Comparison of ENCODE assay signal across 20 cellular contexts in the genomic region with DNA sequence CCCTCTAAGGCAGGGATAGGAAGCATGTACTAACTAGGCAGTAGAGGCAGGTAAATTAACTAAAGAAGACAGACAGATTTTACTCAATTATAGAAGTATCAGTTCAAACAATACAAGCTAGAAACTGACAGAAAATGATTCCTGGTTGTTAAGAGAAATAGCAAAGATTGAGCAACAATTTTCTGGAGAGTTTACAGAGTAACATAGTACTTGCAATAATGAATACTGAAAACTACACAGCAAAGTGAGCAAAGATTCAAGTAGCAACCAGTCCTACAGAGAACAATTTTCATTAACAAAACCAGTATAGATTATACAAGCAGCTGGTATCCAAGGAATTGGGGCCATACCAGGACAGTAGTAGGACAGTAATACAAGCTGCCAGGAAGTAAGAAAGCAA. TPM values are rescaled to one million over a fixed set of nuclear protein-coding genes. Genes with fewer than 3 reads are reported as not detected.
DNase-seq lines count a peak whose midpoint lies in the region; ATAC-seq and TF ChIP-seq lines count a peak whose summit lies in the region.
"Had no signal": no experiment of that assay in that cellular context is flagged by ENCODE, and none has a peak within 500 bp of the region (broad histone marks: within the 10 kb centered on the region; RNA-seq: fewer than 3 reads in every experiment).

No MANE protein-coding gene starts in this region.

- no peak for TF ChIP-seq EP300 in tibial nerve (IDR thresholded peaks at IDR 0.05)

- H3K4me2 ChIP-seq in neural progenitor cell, result no peak overlapping the region
- H3K4me2 ChIP-seq: BLaER1 treated with 17β-estradiol and CSF1 and Interleukin-3, amounts not matched to agents 10 nM and 100 nM had no signal

- no peak for ATAC-seq in HG03378 (IDR thresholded peaks at IDR 0.05; ENCODE audit: unreplicated experiment)
- ATAC-seq: CD8-positive, alpha-beta T cell; GM12878; HCT116 had no signal

- H3K27ac ChIP-seq in neural progenitor cell, result peak overlapping the region; percentile 26
- no peak overlapping the region for H3K27ac ChIP-seq in tibial nerve
- H3K27ac ChIP-seq: BLaER1 treated with 17β-estradiol and CSF1 and Interleukin-3, amounts not matched to agents 10 nM and 100 nM had no signal

- TF ChIP-seq CTCF in HFFc6 (IDR thresholded peaks at IDR 0.05), result no peak
- TF ChIP-seq CTCF in fibroblast of pulmonary artery (IDR thresholded peaks at IDR 0.05; ENCODE audit: low read length, missing control alignments), result no peak
- no peak for TF ChIP-seq CTCF in neural progenitor cell (IDR thresholded peaks at IDR 0.05)
- TF ChIP-seq CTCF in tibial nerve (IDR thresholded peaks at IDR 0.05), result no peak

- no peaks in the 10 kb centered on the region for H3K79me2 ChIP-seq in neural progenitor cell (ENCODE audit: low read depth)

- peaks cover 16% of the 10 kb centered on the region for H3K4me1 Mint-ChIP-seq in HFFc6 (ENCODE audit: low read depth)
- H3K4me1 Mint-ChIP-seq in neural progenitor cell, result no peaks in the 10 kb centered on the region

- H3K36me3 ChIP-seq in neural progenitor cell, result peaks cover 10% of the 10 kb centered on the region
- peaks cover 0 to 38% (median 0%) of the 10 kb centered on the region in 3 donors for H3K36me3 ChIP-seq in tibial nerve

- no peak overlapping the region for H3K4me3 Mint-ChIP-seq in HFFc6
- H3K4me3 Mint-ChIP-seq in neural progenitor cell, result no peak overlapping the region
- H3K4me3 Mint-ChIP-seq: B cell; CD8-positive, alpha-beta T cell had no signal

- no peak overlapping the region for H2AFZ ChIP-seq in neural progenitor cell (replicated peaks)

- H3K4me1 ChIP-seq in neural progenitor cell (no peaks in the 10 kb centered on the region), tibial nerve (no peaks in the 10 kb centered on the region)

- H3K27ac Mint-ChIP-seq in HFFc6 (peak overlapping the region; percentile 21; the same call in 1 of the 2 replicates), neural progenitor cell (no peak overlapping the region)
- H3K27ac Mint-ChIP-seq: B cell; CD8-positive, alpha-beta T cell had no signal

- no peaks in the 10 kb centered on the region for H3K27me3 ChIP-seq in neural progenitor cell
- no peaks in the 10 kb centered on the region for H3K27me3 ChIP-seq in tibial nerve
- H3K27me3 ChIP-seq: BLaER1 treated with 17β-estradiol and CSF1 and Interleukin-3, amounts not matched to agents 10 nM and 100 nM had no signal

- H4K20me1 ChIP-seq in neural progenitor cell (ENCODE audit: low read depth), result no peaks in the 10 kb centered on the region

- no peak for DNase-seq in HFFc6
- DNase-seq in amniotic epithelial cell (ENCODE audit: low read depth), result peak; percentile 26
- peak; percentile 18 for DNase-seq in fibroblast of pulmonary artery (ENCODE audit: low read depth)
- DNase-seq in neural progenitor cell (ENCODE audit: low spot score), result no peak
- no peak for DNase-seq in tibial nerve (ENCODE audit: low spot score in 2 of 2)
- DNase-seq in anterior cingulate cortex (lab: John Stamatoyannopoulos, UW), result no peak
- DNase-seq: 8988T; Calu3; CD8-positive, alpha-beta T cell; DMS 273 treated with DMSO at 0.1 percent for 48 hours; DMS53; DND-41; EL; GOT3; H7 had no signal

- no peaks in the 10 kb centered on the region for H3K27me3 Mint-ChIP-seq in HFFc6 (ENCODE audit: insufficient read depth)
- H3K27me3 Mint-ChIP-seq in neural progenitor cell (ENCODE audit: insufficient read depth, low read depth), result no peaks in the 10 kb centered on the region
- H3K27me3 Mint-ChIP-seq: B cell had no signal

- H3F3A ChIP-seq in neural progenitor cell (ENCODE audit: low read depth), result no peaks in the 10 kb centered on the region

- H3K9ac ChIP-seq in neural progenitor cell, result no peak overlapping the region
- H3K9ac ChIP-seq: BLaER1 treated with 17β-estradiol and CSF1 and Interleukin-3, amounts not matched to agents 10 nM and 100 nM had no signal

- peaks cover 9% of the 10 kb centered on the region; the same call in 1 of the 2 replicates for H3K36me3 Mint-ChIP-seq in HFFc6 (ENCODE audit: low read depth)
- H3K36me3 Mint-ChIP-seq in neural progenitor cell, result peaks cover 11% of the 10 kb centered on the region

- H3K4me3 ChIP-seq in fibroblast of pulmonary artery (replicated peaks; ENCODE audit: low read depth, low read length) (no peak overlapping the region), neural progenitor cell (no peak overlapping the region), tibial nerve (no peak overlapping the region)
- H3K4me3 ChIP-seq: BLaER1 treated with 17β-estradiol and CSF1 and Interleukin-3, amounts not matched to agents 10 nM and 100 nM; GM12878 had no signal

- H3K9me3 Mint-ChIP-seq in HFFc6 (no peaks in the 10 kb centered on the region), neural progenitor cell (no peaks in the 10 kb centered on the region)
- H3K9me3 Mint-ChIP-seq: CD8-positive, alpha-beta T cell had no signal

- TF ChIP-seq POLR2A in tibial nerve (IDR thresholded peaks at IDR 0.05), result no peak

- H3K9me3 ChIP-seq in neural progenitor cell (ENCODE audit: low read depth) (no peaks in the 10 kb centered on the region), tibial nerve (no peaks in the 10 kb centered on the region)
- H3K9me3 ChIP-seq: BLaER1 treated with 17β-estradiol and CSF1 and Interleukin-3, amounts not matched to agents 10 nM and 100 nM had no signal

RNA-seq across cellular contexts. Expression of a gene that starts 37.7 kb away (rescaled TPM):
- 10 to 100 TPM; 24.2 to 31.3 (median 27.8) TPM for total RNA-seq in HFFc6 (2021; fragmentation: NEBNext Ultra II Directional; extraction: Animal tissue kit (Norgen Biotek cat#: 25700))
- total RNA-seq in neural progenitor cell (ENCODE audit: low replicate concordance) (32.9 and 33.5 TPM in 2 replicates), tibial nerve (10 to 100 TPM in 3 of 4 donors, 1 to 10 TPM in 1; 9.2 to 17.6 (median 14.6) TPM)

Comparison
In these comparisons a context has a peak if more than half of its experiments do, and no peak if none do; other contexts are left out.
1. DNase-seq: peak in amniotic epithelial cell (single experiment) and fibroblast of pulmonary artery (single experiment); none in HFFc6 (single experiment), neural progenitor cell (single experiment), tibial nerve (0 of 2) and anterior cingulate cortex (0 of 58).